10 cellular contexts compared by ENCODE assay signal in genomic region chr2:10410001-10410671, GRCh38. TPM values are rescaled to one million over a fixed set of nuclear protein-coding genes. Genes with fewer than 3 reads are reported as not detected.
DNase-seq lines count a peak whose midpoint lies in the region; ATAC-seq and TF ChIP-seq lines count a peak whose summit lies in the region.
"Had no signal": no experiment of that assay in that cellular context is flagged by ENCODE, and none has a peak within 500 bp of the region (broad histone marks: within the 10 kb centered on the region; RNA-seq: fewer than 3 reads in every experiment).

No MANE protein-coding gene starts in this region.

- H3K27ac ChIP-seq in SJCRH30 (peak overlapping the region; percentile 100), osteoblast (ENCODE audit: low read depth, low read length) (no peak overlapping the region)

- H3K9me3 Mint-ChIP-seq in activated CD4-positive, alpha-beta T cell treated with anti-CD3 and anti-CD28 coated beads, Interleukin-2, amount 10 ng/mL, durations not matched to agents 24 days and 14 days: no peaks in the 10 kb centered on the region
- peaks cover 0 to 5% of the 10 kb centered on the region in 2 donors for H3K9me3 Mint-ChIP-seq in stimulated activated naive B cell treated with anti-CD40 and anti-IgM and Interleukin-4, amounts not matched to agents 10 μg/mL and 1 μg/mL and 100 μg/mL, for 72 hours
- H3K9me3 Mint-ChIP-seq in activated CD4-positive, alpha-beta memory T cell treated with anti-CD3 and anti-CD28 coated beads, Interleukin-2, amount 10 ng/mL, durations not matched to agents 7 days and 5 days: no peaks in the 10 kb centered on the region

- H3K79me2 ChIP-seq in osteoblast (ENCODE audit: insufficient read depth, low read length): peaks cover 52% of the 10 kb centered on the region

- H3K27me3 ChIP-seq in SJCRH30: no peaks in the 10 kb centered on the region
- H3K27me3 ChIP-seq in osteoblast (ENCODE audit: insufficient read depth, low read length): no peaks in the 10 kb centered on the region
- H3K27me3 ChIP-seq: dorsolateral prefrontal cortex had no signal

- H3K4me1 Mint-ChIP-seq in activated CD4-positive, alpha-beta T cell treated with anti-CD3 and anti-CD28 coated beads, Interleukin-2, amount 10 ng/mL, durations not matched to agents 24 days and 14 days: peaks cover 45% of the 10 kb centered on the region
- H3K4me1 Mint-ChIP-seq in stimulated activated naive B cell treated with anti-CD40 and anti-IgM and Interleukin-4, amounts not matched to agents 10 μg/mL and 1 μg/mL and 100 μg/mL, for 72 hours: peaks cover 55 to 78% of the 10 kb centered on the region in 2 donors
- H3K4me1 Mint-ChIP-seq in activated CD4-positive, alpha-beta memory T cell treated with anti-CD3 and anti-CD28 coated beads, Interleukin-2, amount 10 ng/mL, durations not matched to agents 7 days and 5 days: peaks cover 36% of the 10 kb centered on the region

- no peak overlapping the region for H3K4me3 Mint-ChIP-seq in activated CD4-positive, alpha-beta T cell treated with anti-CD3 and anti-CD28 coated beads, Interleukin-2, amount 10 ng/mL, durations not matched to agents 24 days and 14 days
- H3K4me3 Mint-ChIP-seq in stimulated activated naive B cell treated with anti-CD40 and anti-IgM and Interleukin-4, amounts not matched to agents 10 μg/mL and 1 μg/mL and 100 μg/mL, for 72 hours: peak overlapping the region; percentile 48 to 76
- no peak overlapping the region for H3K4me3 Mint-ChIP-seq in activated CD4-positive, alpha-beta memory T cell treated with anti-CD3 and anti-CD28 coated beads, Interleukin-2, amount 10 ng/mL, durations not matched to agents 7 days and 5 days

- peak overlapping the region; percentile 50 for H3K4me3 ChIP-seq in SJCRH30
- H3K4me3 ChIP-seq in osteoblast (ENCODE audit: insufficient read depth, low read length): no peak overlapping the region
- H3K4me3 ChIP-seq: skin epidermis had no signal

- peaks cover 13% of the 10 kb centered on the region for H3K36me3 Mint-ChIP-seq in activated CD4-positive, alpha-beta T cell treated with anti-CD3 and anti-CD28 coated beads, Interleukin-2, amount 10 ng/mL, durations not matched to agents 24 days and 14 days (ENCODE audit: low read depth)
- peaks cover 17 to 20% of the 10 kb centered on the region in 2 donors for H3K36me3 Mint-ChIP-seq in stimulated activated naive B cell treated with anti-CD40 and anti-IgM and Interleukin-4, amounts not matched to agents 10 μg/mL and 1 μg/mL and 100 μg/mL, for 72 hours
- H3K36me3 Mint-ChIP-seq in activated CD4-positive, alpha-beta memory T cell treated with anti-CD3 and anti-CD28 coated beads, Interleukin-2, amount 10 ng/mL, durations not matched to agents 7 days and 5 days (ENCODE audit: low read depth): peaks cover 7% of the 10 kb centered on the region

- POLR2A ChIA-PET in activated CD4-positive, alpha-beta memory T cell treated with anti-CD3 and anti-CD28 coated beads, Interleukin-2, amount 10 ng/mL, durations not matched to agents 7 days and 5 days (lab: Charles Lee): interaction anchor here (0.8 to 4.6 kb wide), 12 partner anchors 22 to 337 kb away, joined by 3 to 62 read pairs (median 15); partner anchors contain the start of genes HPCAL1 and RRM2

- peaks cover 38% of the 10 kb centered on the region for H4K20me1 ChIP-seq in osteoblast (ENCODE audit: insufficient read depth, low read length)

- ATAC-seq in HG03097 (IDR thresholded peaks at IDR 0.05; ENCODE audit: low FRiP score, unreplicated experiment): peak; percentile 48
- ATAC-seq in stimulated activated naive B cell treated with anti-CD40 and anti-IgM and Interleukin-4, amounts not matched to agents 10 μg/mL and 1 μg/mL and 100 μg/mL, for 72 hours (replicated peaks): peak; percentile 86 to 89

- H3K4me2 ChIP-seq in osteoblast (ENCODE audit: insufficient read depth, low read length): no peak overlapping the region

- H3K4me1 ChIP-seq in SJCRH30: peaks cover 47% of the 10 kb centered on the region
- peaks cover 46% of the 10 kb centered on the region for H3K4me1 ChIP-seq in osteoblast (ENCODE audit: insufficient read depth, low read length)

- H3K36me3 ChIP-seq in SJCRH30 (no peaks in the 10 kb centered on the region), osteoblast (ENCODE audit: insufficient read depth, low read length) (peaks cover 8% of the 10 kb centered on the region)

- no peaks in the 10 kb centered on the region for H3K9me3 ChIP-seq in SJCRH30 (replicated peaks)
- H3K9me3 ChIP-seq in osteoblast (ENCODE audit: low read depth, low read length): no peaks in the 10 kb centered on the region

- DNase-seq in activated CD4-positive, alpha-beta T cell treated with anti-CD3 and anti-CD28 coated beads, Interleukin-2, amount 10 ng/mL, durations not matched to agents 24 days and 14 days: no peak
- DNase-seq in activated CD4-positive, alpha-beta T cell treated with anti-CD3 and anti-CD28 coated beads, Interleukin-2, amount 50 U/mL, for 4 hours: no peak
- peak; percentile 97 to 99 for DNase-seq in SJCRH30
- peak; percentile 69 for DNase-seq in stimulated activated naive B cell treated with anti-CD40 and anti-IgM and Interleukin-4, amounts not matched to agents 10 μg/mL and 1 μg/mL and 100 μg/mL, for 72 hours
- no peak for DNase-seq in NCI-H510A treated with DMSO at 0.1 percent for 48 hours (lab: John Stamatoyannopoulos, UW)
- DNase-seq in activated CD4-positive, alpha-beta memory T cell treated with anti-CD3 and anti-CD28 coated beads, Interleukin-2, amount 10 ng/mL, durations not matched to agents 7 days and 5 days: no peak
- DNase-seq in osteoblast (ENCODE audit: insufficient read length, low spot score, missing footprints): no peak

- intact Hi-C loops in activated CD4-positive, alpha-beta T cell treated with anti-CD3 and anti-CD28 coated beads, Interleukin-2, amount 10 ng/mL, durations not matched to agents 24 days and 14 days (cut with micrococcal nuclease): no loop called here

- H2AFZ ChIP-seq in osteoblast (ENCODE audit: low read length): no peak overlapping the region

- no peaks in the 10 kb centered on the region for H3K27me3 Mint-ChIP-seq in activated CD4-positive, alpha-beta T cell treated with anti-CD3 and anti-CD28 coated beads, Interleukin-2, amount 10 ng/mL, durations not matched to agents 24 days and 14 days
- H3K27me3 Mint-ChIP-seq in stimulated activated naive B cell treated with anti-CD40 and anti-IgM and Interleukin-4, amounts not matched to agents 10 μg/mL and 1 μg/mL and 100 μg/mL, for 72 hours: no peaks in the 10 kb centered on the region
- H3K27me3 Mint-ChIP-seq in activated CD4-positive, alpha-beta memory T cell treated with anti-CD3 and anti-CD28 coated beads, Interleukin-2, amount 10 ng/mL, durations not matched to agents 7 days and 5 days: no peaks in the 10 kb centered on the region

- H3K27ac Mint-ChIP-seq in activated CD4-positive, alpha-beta T cell treated with anti-CD3 and anti-CD28 coated beads, Interleukin-2, amount 10 ng/mL, durations not matched to agents 24 days and 14 days: peak overlapping the region; percentile 20
- H3K27ac Mint-ChIP-seq in stimulated activated naive B cell treated with anti-CD40 and anti-IgM and Interleukin-4, amounts not matched to agents 10 μg/mL and 1 μg/mL and 100 μg/mL, for 72 hours: peak overlapping the region; percentile 89
- no peak overlapping the region for H3K27ac Mint-ChIP-seq in activated CD4-positive, alpha-beta memory T cell treated with anti-CD3 and anti-CD28 coated beads, Interleukin-2, amount 10 ng/mL, durations not matched to agents 7 days and 5 days

- CTCF ChIA-PET in activated CD4-positive, alpha-beta memory T cell treated with anti-CD3 and anti-CD28 coated beads, Interleukin-2, amount 10 ng/mL, durations not matched to agents 7 days and 5 days (lab: Charles Lee): interaction anchor here (0.7 to 5.4 kb wide), 32 partner anchors 8 to 338 kb away, joined by 3 to 138 read pairs (median 8); partner anchors contain the start of genes HPCAL1 and RRM2

- TF ChIP-seq CTCF in osteoblast (IDR thresholded peaks at IDR 0.05; ENCODE audit: extremely low read depth, low read depth, low read length): no peak

RNA-seq across cellular contexts. Expression of gene ODC1, which starts 38.0 kb away (rescaled TPM):
- 267 and 273 TPM in 2 replicates for total RNA-seq in activated CD4-positive, alpha-beta T cell treated with anti-CD3 and anti-CD28 coated beads, Interleukin-2, amount 10 ng/mL, durations not matched to agents 24 days and 14 days
- total RNA-seq in SJCRH30 (2014; rRNA removed; shearing (Covaris generic)): 362 and 380 TPM in 2 replicates
- total RNA-seq in activated CD4-positive, alpha-beta memory T cell treated with anti-CD3 and anti-CD28 coated beads, Interleukin-2, amount 10 ng/mL, durations not matched to agents 7 days and 5 days: 10 to 100 TPM; 48.1 to 54.9 TPM
- total RNA-seq in osteoblast: 106 and 109 TPM in 2 replicates

Comparison
In these comparisons a context has a peak if more than half of its experiments do, and no peak if none do; other contexts are left out.
1. DNase-seq: peak in SJCRH30 (2 of 2) and stimulated activated naive B cell treated with anti-CD40 and anti-IgM and Interleukin-4, amounts not matched to agents 10 μg/mL and 1 μg/mL and 100 μg/mL, for 72 hours (single experiment); none in activated CD4-positive, alpha-beta T cell treated with anti-CD3 and anti-CD28 coated beads, Interleukin-2, amount 10 ng/mL, durations not matched to agents 24 days and 14 days (single experiment), activated CD4-positive, alpha-beta T cell treated with anti-CD3 and anti-CD28 coated beads, Interleukin-2, amount 50 U/mL, for 4 hours (0 of 2), NCI-H510A treated with DMSO at 0.1 percent for 48 hours (single experiment), activated CD4-positive, alpha-beta memory T cell treated with anti-CD3 and anti-CD28 coated beads, Interleukin-2, amount 10 ng/mL, durations not matched to agents 7 days and 5 days (single experiment) and osteoblast (single experiment).
2. H3K4me3 Mint-ChIP-seq: peak in stimulated activated naive B cell treated with anti-CD40 and anti-IgM and Interleukin-4, amounts not matched to agents 10 μg/mL and 1 μg/mL and 100 μg/mL, for 72 hours (2 of 2); none in activated CD4-positive, alpha-beta T cell treated with anti-CD3 and anti-CD28 coated beads, Interleukin-2, amount 10 ng/mL, durations not matched to agents 24 days and 14 days (single experiment) and activated CD4-positive, alpha-beta memory T cell treated with anti-CD3 and anti-CD28 coated beads, Interleukin-2, amount 10 ng/mL, durations not matched to agents 7 days and 5 days (single experiment).